In genomic region chr15:86571873-86572272, GRCh38 we compare ENCODE assay signal across 1 cellular context.
TF ChIP-seq lines count a peak whose summit lies in the region.

No MANE protein-coding gene starts in this region.

TF ChIP-seq in H1, 55 proteins besides CTCF, POLR2A, EP300 and RAD21:
- TF ChIP-seq SP1 (IDR thresholded peaks at IDR 0.05; ENCODE audit: low read depth, low read length) (no peak), KDM1A (IDR thresholded peaks at IDR 0.05; ENCODE audit: borderline replicate concordance, low read length) (no peak), YY1 (IDR thresholded peaks at IDR 0.05; ENCODE audit: low read depth, low read length) (no peak)
